Comparison of ENCODE assay signal across 12 cellular contexts in the genomic region with DNA sequence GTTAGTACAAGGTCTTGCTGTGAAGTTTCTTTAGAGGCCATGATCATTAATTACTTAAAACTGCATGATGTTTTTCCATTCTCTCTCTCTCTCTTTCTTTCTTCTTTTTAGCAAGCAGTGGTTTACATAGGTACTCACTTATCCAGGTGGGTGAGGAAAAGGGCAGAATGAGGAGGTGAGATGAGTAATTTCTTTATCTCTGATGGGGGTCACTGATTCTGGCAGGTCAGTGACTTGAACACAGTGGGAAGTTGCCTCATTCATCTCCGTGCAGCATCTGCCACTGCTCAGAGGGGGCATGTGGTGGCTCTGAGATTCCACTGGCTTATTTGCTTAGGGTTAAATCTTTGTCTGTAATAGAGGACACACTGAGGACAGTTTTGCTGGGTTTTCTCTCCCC.
DNase-seq lines count a peak whose midpoint lies in the region; ATAC-seq lines count a peak whose summit lies in the region.
"Had no signal": no experiment of that assay in that cellular context is flagged by ENCODE, and none has a peak within 500 bp of the region (broad histone marks: within the 10 kb centered on the region; RNA-seq: fewer than 3 reads in every experiment).

No MANE protein-coding gene starts in this region.

- H3K9me3 Mint-ChIP-seq in activated T-cell treated with anti-CD3 and anti-CD28 coated beads, Interleukin-2, amount 50 U/mL, for 72 hours, result no peaks in the 10 kb centered on the region
- no peaks in the 10 kb centered on the region for H3K9me3 Mint-ChIP-seq in activated naive CD8-positive, alpha-beta T cell treated with anti-CD3 and anti-CD28 coated beads, Interleukin-2, amount 50 U/mL, for 24 hours
- H3K9me3 Mint-ChIP-seq: dendritic cell treated with granulocyte-macrophage colony-stimulating factor and Interleukin-4, amounts not matched to agents 40 ng/mL and 50 ng/mL, for 4 days had no signal

- peak; percentile 76 to 89 for ATAC-seq in activated T-cell treated with anti-CD3 and anti-CD28 coated beads, Interleukin-2, amount 50 U/mL, for 72 hours (replicated peaks in 1 of 2)
- peak; percentile 79 for ATAC-seq in HG02981 (IDR thresholded peaks at IDR 0.05; ENCODE audit: unreplicated experiment)
- ATAC-seq in activated naive CD8-positive, alpha-beta T cell treated with anti-CD3 and anti-CD28 coated beads, Interleukin-2, amount 50 U/mL, for 24 hours, result no peak

- DNase-seq in activated T-cell treated with anti-CD3 and anti-CD28 coated beads, Interleukin-2, amount 50 U/mL, for 72 hours, result no peak
- DNase-seq in activated T-cell treated with anti-CD3 and anti-CD28 coated beads for 4 hours (no peak), cerebellum (ENCODE audit: low spot score) (peak; percentile 23), A172 (ENCODE audit: low spot score) (no peak), NCI-H524 treated with DMSO at 0.1 percent for 48 hours (lab: John Stamatoyannopoulos, UW) (no peak), DMS53 (lab: John Stamatoyannopoulos, UW) (no peak)
- DNase-seq in activated naive CD8-positive, alpha-beta T cell treated with anti-CD3 and anti-CD28 coated beads, Interleukin-2, amount 50 U/mL, for 24 hours, result no peak
- DNase-seq: GM23248, NCI-H2171 treated with DMSO at 0.1 percent for 48 hours, T1000 had no signal

- H3K4me3 Mint-ChIP-seq in activated T-cell treated with anti-CD3 and anti-CD28 coated beads, Interleukin-2, amount 50 U/mL, for 72 hours, result peak overlapping the region in 1 of 2 donors; percentile 38
- no peak overlapping the region for H3K4me3 Mint-ChIP-seq in activated naive CD8-positive, alpha-beta T cell treated with anti-CD3 and anti-CD28 coated beads, Interleukin-2, amount 50 U/mL, for 24 hours
- H3K4me3 Mint-ChIP-seq: dendritic cell treated with granulocyte-macrophage colony-stimulating factor and Interleukin-4, amounts not matched to agents 40 ng/mL and 50 ng/mL, for 4 days had no signal

- peaks cover 6% of the 10 kb centered on the region for H3K27me3 Mint-ChIP-seq in activated T-cell treated with anti-CD3 and anti-CD28 coated beads, Interleukin-2, amount 50 U/mL, for 72 hours (ENCODE audit: low read depth)
- H3K27me3 Mint-ChIP-seq in activated naive CD8-positive, alpha-beta T cell treated with anti-CD3 and anti-CD28 coated beads, Interleukin-2, amount 50 U/mL, for 24 hours, result no peaks in the 10 kb centered on the region
- H3K27me3 Mint-ChIP-seq: dendritic cell treated with granulocyte-macrophage colony-stimulating factor and Interleukin-4, amounts not matched to agents 40 ng/mL and 50 ng/mL, for 4 days had no signal

- H3K36me3 Mint-ChIP-seq in activated T-cell treated with anti-CD3 and anti-CD28 coated beads, Interleukin-2, amount 50 U/mL, for 72 hours (ENCODE audit: insufficient read depth in 2 of 2), result no peaks in the 10 kb centered on the region
- H3K36me3 Mint-ChIP-seq in activated naive CD8-positive, alpha-beta T cell treated with anti-CD3 and anti-CD28 coated beads, Interleukin-2, amount 50 U/mL, for 24 hours (ENCODE audit: low read depth), result no peaks in the 10 kb centered on the region

- H3K27ac Mint-ChIP-seq in activated T-cell treated with anti-CD3 and anti-CD28 coated beads, Interleukin-2, amount 50 U/mL, for 72 hours, result peak overlapping the region; percentile 58
- no peak overlapping the region for H3K27ac Mint-ChIP-seq in activated naive CD8-positive, alpha-beta T cell treated with anti-CD3 and anti-CD28 coated beads, Interleukin-2, amount 50 U/mL, for 24 hours
- H3K27ac Mint-ChIP-seq: dendritic cell treated with granulocyte-macrophage colony-stimulating factor and Interleukin-4, amounts not matched to agents 40 ng/mL and 50 ng/mL, for 4 days had no signal

- peaks cover 14% of the 10 kb centered on the region for H3K4me1 Mint-ChIP-seq in activated T-cell treated with anti-CD3 and anti-CD28 coated beads, Interleukin-2, amount 50 U/mL, for 72 hours (ENCODE audit: low read depth)
- H3K4me1 Mint-ChIP-seq in activated naive CD8-positive, alpha-beta T cell treated with anti-CD3 and anti-CD28 coated beads, Interleukin-2, amount 50 U/mL, for 24 hours, result no peaks in the 10 kb centered on the region
